8 cellular contexts compared by ENCODE assay signal in genomic region chr19:36772341-36773222, GRCh38. TPM values are rescaled to one million over a fixed set of nuclear protein-coding genes. Genes with fewer than 3 reads are reported as not detected.
A peak's percentile ranks its signal among the peaks of the same experiment; 100 is the strongest.
DNase-seq lines count a peak whose midpoint lies in the region; ATAC-seq and TF ChIP-seq lines count a peak whose summit lies in the region.

Gene ZNF850 (minus strand): TSS chr19:36772807. CDS start chr19:36762606, 10,201 bp downstream.

- TF ChIP-seq CTCF in epithelial cell of esophagus (IDR thresholded peaks at IDR 0.05; ENCODE audit: insufficient read depth, low read depth, low read length, missing control alignments), result no peak

- DNase-seq in COLO829 (ENCODE audit: low spot score) (peak; percentile 93), HT1080 (ENCODE audit: low read depth) (peak; percentile 86), NT2/D1 (ENCODE audit: low read depth, low spot score) (peak; percentile 78), activated T-cell treated with anti-CD3 and anti-CD28 coated beads for 1 hour (ENCODE audit: low read depth) (peak; percentile 92), epithelial cell of esophagus (ENCODE audit: low read depth) (peak; percentile 96)
- peak; percentile 81 to 89 for DNase-seq in stimulated activated CD8-positive, alpha-beta memory T cell treated with anti-CD3 and anti-CD28 coated beads, Interleukin-2, amount 100 ng/mL, for 48 hours (ENCODE audit: low read depth in 2 of 2)

- peak; percentile 78 for ATAC-seq in GM21360 (IDR thresholded peaks at IDR 0.05; ENCODE audit: unreplicated experiment)

- H3K4me3 ChIP-seq in NT2/D1 (ENCODE audit: insufficient read length, low read depth), result peak within 1 kb of the TSS; percentile 100
- H3K4me3 ChIP-seq in epithelial cell of esophagus (ENCODE audit: low read length), result peak within 1 kb of the TSS; percentile 94
- H3K4me3 ChIP-seq in mononuclear cell (ENCODE audit: low read length), result peak within 1 kb of the TSS; percentile 74

- H3K9me3 ChIP-seq in NT2/D1 (ENCODE audit: insufficient read depth, low read length), result no peaks in the 10 kb centered on the region
- peaks cover 8% of the 10 kb centered on the region for H3K9me3 ChIP-seq in mononuclear cell (ENCODE audit: low read depth, low read length)

- H3K4me1 ChIP-seq in NT2/D1 (ENCODE audit: insufficient read depth, insufficient read length) (peaks cover 2% of the 10 kb centered on the region), mononuclear cell (ENCODE audit: insufficient read depth, low read length) (peaks cover 19% of the 10 kb centered on the region)

- H3K9ac ChIP-seq in NT2/D1 (ENCODE audit: insufficient read length, low read depth), result peak within 1 kb of the TSS; percentile 100

- peaks cover 31% of the 10 kb centered on the region for H3K36me3 ChIP-seq in NT2/D1 (ENCODE audit: insufficient read depth, insufficient read length, low read length)

- no peaks in the 10 kb centered on the region for H3K27me3 ChIP-seq in NT2/D1 (ENCODE audit: insufficient read depth, insufficient read length)
- no peaks in the 10 kb centered on the region for H3K27me3 ChIP-seq in mononuclear cell (ENCODE audit: insufficient read depth, low read length)

RNA-seq across cellular contexts. Expression of gene ZNF850, which starts in this region (rescaled TPM):
- total RNA-seq in HT1080 (2014; rRNA removed; shearing (Covaris generic)), result 5.3 and 7.0 TPM in 2 replicates
- 3.4 and 3.5 TPM in 2 replicates for polyA plus RNA-seq in HT1080 (2015; cell fraction: cytosol; rRNA removed)
- polyA plus RNA-seq in HT1080 (2015; cell fraction: nucleus; rRNA removed), result 3.6 and 4.4 TPM in 2 replicates
- 1.4 TPM for total RNA-seq in mononuclear cell

Comparison
In these comparisons a context has a peak if more than half of its experiments do, and no peak if none do; other contexts are left out.
1. Peak in every context shown above with its lines: DNase-seq, ATAC-seq and H3K4me3 ChIP-seq.